ENCODE assay signal across 9 cellular contexts in genomic region chrX:24676403-24677024, GRCh38. TPM values are rescaled to one million over a fixed set of nuclear protein-coding genes. Genes with fewer than 3 reads are reported as not detected.
DNase-seq lines count a peak whose midpoint lies in the region; ATAC-seq and TF ChIP-seq lines count a peak whose summit lies in the region.
"Had no signal": no experiment of that assay in that cellular context is flagged by ENCODE, and none has a peak within 500 bp of the region (broad histone marks: within the 10 kb centered on the region; RNA-seq: fewer than 3 reads in every experiment).

No MANE protein-coding gene starts in this region.

- no peaks in the 10 kb centered on the region for H4K20me1 ChIP-seq in osteoblast (ENCODE audit: insufficient read depth, low read length)

- H3K27me3 ChIP-seq in osteoblast (ENCODE audit: insufficient read depth, low read length): no peaks in the 10 kb centered on the region

- H3K4me3 ChIP-seq in LNCaP clone FGC (ENCODE audit: low read depth, low read length) (no peak overlapping the region), coronary artery (no peak overlapping the region), osteoblast (ENCODE audit: insufficient read depth, low read length) (no peak overlapping the region)

- H3K27ac ChIP-seq in coronary artery: no peak overlapping the region
- no peak overlapping the region for H3K27ac ChIP-seq in osteoblast (ENCODE audit: low read depth, low read length)

- H3K36me3 ChIP-seq in osteoblast (ENCODE audit: insufficient read depth, low read length): no peaks in the 10 kb centered on the region

- H3K9me3 ChIP-seq in osteoblast (ENCODE audit: low read depth, low read length): no peaks in the 10 kb centered on the region

- DNase-seq in NCI-H146 (lab: John Stamatoyannopoulos, UW) (peak; percentile 21), NCI-H146 treated with DMSO at 0.1 percent for 48 hours (lab: John Stamatoyannopoulos, UW; ENCODE audit: unreplicated experiment) (no peak), LNCaP clone FGC (ENCODE audit: low read depth) (no peak), coronary artery (ENCODE audit: low spot score) (no peak), osteoblast (ENCODE audit: insufficient read length, low spot score, missing footprints) (no peak), NCI-H2081 (lab: John Stamatoyannopoulos, UW) (no peak), cerebellar cortex (ENCODE audit: low spot score) (no peak)
- DNase-seq: naive B cell had no signal

- H3K4me2 ChIP-seq in osteoblast (ENCODE audit: insufficient read depth, low read length): no peak overlapping the region

- peak; percentile 38; the same call in 1 of the 2 replicates for TF ChIP-seq CTCF in LNCaP clone FGC (IDR thresholded peaks at IDR 0.05; ENCODE audit: control insufficient read depth, extremely low read depth, insufficient read depth)
- peak; percentile 29 for TF ChIP-seq CTCF in coronary artery (IDR thresholded peaks at IDR 0.05)
- TF ChIP-seq CTCF in osteoblast (IDR thresholded peaks at IDR 0.05; ENCODE audit: extremely low read depth, low read depth, low read length): peak; percentile 59

- no peaks in the 10 kb centered on the region for H3K79me2 ChIP-seq in osteoblast (ENCODE audit: insufficient read depth, low read length)

- H2AFZ ChIP-seq in osteoblast (ENCODE audit: low read length): no peak overlapping the region

- H3K4me1 ChIP-seq in osteoblast (ENCODE audit: insufficient read depth, low read length): no peaks in the 10 kb centered on the region

- no peak for ATAC-seq in GM21390 (IDR thresholded peaks at IDR 0.05; ENCODE audit: unreplicated experiment)

RNA-seq across cellular contexts. Expression of gene POLA1, which starts 17.2 kb away (rescaled TPM):
- total RNA-seq in osteoblast: 10.0 and 11.9 TPM in 2 replicates

RNA-seq across cellular contexts. Expression of gene PCYT1B, which starts 29.4 kb away (rescaled TPM):
- 0.59 and 1.1 TPM in 2 replicates for total RNA-seq in osteoblast
